In genomic region chr14:103696466-103697071, GRCh38 we compare ENCODE assay signal across 8 cellular contexts. TPM values are rescaled to one million over a fixed set of nuclear protein-coding genes. Genes with fewer than 3 reads are reported as not detected.
DNase-seq lines count a peak whose midpoint lies in the region; TF ChIP-seq lines count a peak whose summit lies in the region.

No MANE protein-coding gene starts in this region.

- no peaks in the 10 kb centered on the region for H3K9me3 Mint-ChIP-seq in osteocyte (ENCODE audit: unreplicated experiment)

- peaks cover 23% of the 10 kb centered on the region for H3K4me1 Mint-ChIP-seq in osteocyte (ENCODE audit: unreplicated experiment)

- H3K27me3 Mint-ChIP-seq in osteocyte (ENCODE audit: unreplicated experiment), result no peaks in the 10 kb centered on the region

- no peak overlapping the region for H3K4me3 Mint-ChIP-seq in osteocyte (ENCODE audit: unreplicated experiment)

- H2AFZ ChIP-seq in OCI-LY1 (ENCODE audit: low read length), result no peak overlapping the region
- no peak overlapping the region for H2AFZ ChIP-seq in fibroblast of lung (ENCODE audit: low read length)

- H3K4me1 ChIP-seq in BLaER1 (peaks cover 98% of the 10 kb centered on the region), OCI-LY1 (ENCODE audit: insufficient read depth, low read length, severe bottlenecking) (peaks cover 100% of the 10 kb centered on the region), fibroblast of lung (ENCODE audit: control insufficient read depth, extremely low read depth, insufficient read depth, low read length) (peaks cover 19% of the 10 kb centered on the region)

- H3K27ac Mint-ChIP-seq in osteocyte (ENCODE audit: unreplicated experiment), result peak overlapping the region; percentile 75

- H3K36me3 ChIP-seq in BLaER1 (peaks cover 78% of the 10 kb centered on the region), OCI-LY1 (ENCODE audit: insufficient read depth, low read length) (peaks cover 67% of the 10 kb centered on the region), fibroblast of lung (ENCODE audit: control insufficient read depth, insufficient read depth, low read length) (peaks cover 53% of the 10 kb centered on the region)

- TF ChIP-seq CTCF in OCI-LY1 (IDR thresholded peaks at IDR 0.05; ENCODE audit: low read length) (no peak; the same call in 1 of the 2 replicates), fibroblast of lung (conservative IDR thresholded peaks at IDR 0.05 in 1 of 2, IDR thresholded peaks at IDR 0.05 in 1 of 2; ENCODE audit: low read depth in 1 of 2, low read length in 2 of 2) (peak in 1 of 2 donors; percentile 21), osteocyte (IDR thresholded peaks at IDR 0.05) (no peak)

- H3K4me3 ChIP-seq in BLaER1, result no peak overlapping the region
- no peak overlapping the region for H3K4me3 ChIP-seq in OCI-LY1 (ENCODE audit: low read depth, low read length, poor library complexity, severe bottlenecking)
- H3K4me3 ChIP-seq in fibroblast of lung (replicated peaks in 1 of 4; ENCODE audit: control extremely low read depth in 1 of 4, insufficient read depth in 1 of 4, low read depth in 3 of 4, low read length in 4 of 4), result no peak overlapping the region

- H3K27ac ChIP-seq in BLaER1 (peak overlapping the region; percentile 67), OCI-LY1 (ENCODE audit: low read depth, low read length, poor library complexity, severe bottlenecking) (peak overlapping the region; percentile 97), fibroblast of lung (ENCODE audit: insufficient read depth, low read length) (peak overlapping the region; percentile 81)

- H3K9ac ChIP-seq in BLaER1 (0 out of 2 replicates have a peak overlapping the region, but pooled peaks have one; percentile 32), OCI-LY1 (ENCODE audit: low read length) (no peak overlapping the region; the same call in 1 of the 2 replicates), fibroblast of lung (ENCODE audit: insufficient read depth, low read length) (no peak overlapping the region)

- H4K20me1 ChIP-seq in BLaER1, result peaks cover 99% of the 10 kb centered on the region
- no peaks in the 10 kb centered on the region for H4K20me1 ChIP-seq in OCI-LY1 (ENCODE audit: insufficient read depth, low read length)
- H4K20me1 ChIP-seq in fibroblast of lung (ENCODE audit: control insufficient read depth, extremely low read depth, insufficient read depth, low read length), result no peaks in the 10 kb centered on the region

- H3K9me3 ChIP-seq in BLaER1, result no peaks in the 10 kb centered on the region
- no peaks in the 10 kb centered on the region for H3K9me3 ChIP-seq in OCI-LY1 (ENCODE audit: low read length)
- no peaks in the 10 kb centered on the region for H3K9me3 ChIP-seq in fibroblast of lung (ENCODE audit: control insufficient read depth, insufficient read depth, low read depth, low read length)

- DNase-seq in fibroblast of lung (ENCODE audit: low read depth in 2 of 2) (peak; percentile 44 to 90), osteocyte (ENCODE audit: extremely low spot score, unreplicated experiment) (peak; percentile 85), NCI-H226 (no peak), T-helper 9 cell (no peak), SHP77 treated with DMSO at 0.1 percent for 48 hours (lab: John Stamatoyannopoulos, UW) (no peak), activated T-cell treated with anti-CD3 and anti-CD28 coated beads for 4 hours (no peak)

- no peaks in the 10 kb centered on the region for H3K9me2 ChIP-seq in OCI-LY1 (ENCODE audit: low read depth, low read length)

- peaks cover 4% of the 10 kb centered on the region; the same call in 1 of the 2 replicates for H3F3A ChIP-seq in OCI-LY1 (ENCODE audit: insufficient read depth, low read length)

- H3K36me3 Mint-ChIP-seq in osteocyte (ENCODE audit: unreplicated experiment), result peaks cover 19% of the 10 kb centered on the region

- H3K4me2 ChIP-seq in BLaER1, result peak overlapping the region; percentile 90
- H3K4me2 ChIP-seq in OCI-LY1 (ENCODE audit: low read length), result peak overlapping the region; percentile 35; the same call in 1 of the 2 replicates
- H3K4me2 ChIP-seq in fibroblast of lung (ENCODE audit: extremely low read depth, insufficient read depth, low read length), result peak overlapping the region; percentile 33

- H3K27me3 ChIP-seq in BLaER1, result no peaks in the 10 kb centered on the region
- no peaks in the 10 kb centered on the region for H3K27me3 ChIP-seq in OCI-LY1 (ENCODE audit: insufficient read depth, low read length)
- H3K27me3 ChIP-seq in fibroblast of lung (ENCODE audit: control insufficient read depth, insufficient read depth, low read length), result no peaks in the 10 kb centered on the region

- H3K79me2 ChIP-seq in OCI-LY1 (ENCODE audit: insufficient read depth, low read length) (no peaks in the 10 kb centered on the region), fibroblast of lung (ENCODE audit: control insufficient read depth, insufficient read depth, low read length) (peaks cover 42% of the 10 kb centered on the region)

RNA-seq across cellular contexts. Expression of gene XRCC3, which starts 18.7 kb away (rescaled TPM):
- 2.8 and 9.2 TPM in 2 replicates for total RNA-seq in fibroblast of lung
- polyA plus RNA-seq in fibroblast of lung, result 4.9 and 10.7 TPM in 2 replicates
- polyA plus RNA-seq in fibroblast of lung (2012), result 5.3 and 9.3 TPM in 2 replicates
- 9.2 and 11.0 TPM in 2 replicates for polyA minus RNA-seq in fibroblast of lung (ENCODE audit: low replicate concordance)
- total RNA-seq in osteocyte, result 7.5 and 7.9 TPM in 2 replicates

RNA-seq across cellular contexts. Expression of gene ZFYVE21, which starts 19.0 kb away (rescaled TPM):
- total RNA-seq in fibroblast of lung (67.0 and 84.9 TPM in 2 replicates), osteocyte (48.9 and 52.9 TPM in 2 replicates)
- polyA plus RNA-seq in fibroblast of lung, result 94.5 and 125 TPM in 2 replicates
- polyA plus RNA-seq in fibroblast of lung (2012), result 64.3 and 86.2 TPM in 2 replicates
- 38.4 and 57.5 TPM in 2 replicates for polyA minus RNA-seq in fibroblast of lung (ENCODE audit: low replicate concordance)

Comparison
In these comparisons a context has a peak if more than half of its experiments do, and no peak if none do; other contexts are left out.
1. H3K4me2 ChIP-seq: peak in every context shown above with its lines; median percentile 90 in BLaER1; 35 in OCI-LY1; 33 in fibroblast of lung.
2. DNase-seq: peak in fibroblast of lung (2 of 2) and osteocyte (single experiment); none in NCI-H226 (single experiment), T-helper 9 cell (single experiment), SHP77 treated with DMSO at 0.1 percent for 48 hours (single experiment) and activated T-cell treated with anti-CD3 and anti-CD28 coated beads for 4 hours (single experiment).
3. Peak in every context shown above with its lines, with median percentiles within 50 percentile points of each other: H3K27ac ChIP-seq.